8 cellular contexts compared by ENCODE assay signal in genomic region chr12:70576341-70577282, GRCh38.
DNase-seq lines count a peak whose midpoint lies in the region; ATAC-seq and TF ChIP-seq lines count a peak whose summit lies in the region.

No MANE protein-coding gene starts in this region.

- H3K4me3 ChIP-seq in AG09309 (ENCODE audit: control insufficient read depth, low read depth, low read length), result no peak overlapping the region

- DNase-seq in AG09309 (ENCODE audit: low read depth) (peak; percentile 85), HS-5 (ENCODE audit: low read depth) (peak; percentile 63), NCI-H774 (lab: John Stamatoyannopoulos, UW) (peak; percentile 81), caudate nucleus (lab: John Stamatoyannopoulos, UW) (peak in 11 of 61 donors; percentile 8 to 73 (median 23)), kidney tubule cell (ENCODE audit: low spot score) (peak; percentile 72), type B pancreatic cell (ENCODE audit: extremely low spot score, unreplicated experiment) (no peak)
- DNase-seq in activated naive CD4-positive, alpha-beta T cell treated with anti-CD3 and anti-CD28 coated beads for 36 hours, result no peak

- peak; percentile 74 for ATAC-seq in GM18511 (IDR thresholded peaks at IDR 0.05; ENCODE audit: unreplicated experiment)

- CTCF ChIA-PET in activated naive CD4-positive, alpha-beta T cell treated with anti-CD3 and anti-CD28 coated beads for 36 hours (lab: Charles Lee), result interaction anchor here (0.6 to 1.6 kb wide), 20 partner anchors 8 to 834 kb away, joined by 3 to 23 read pairs (median 4); no protein-coding TSS in a partner anchor

- no peak overlapping the region for H3K4me3 Mint-ChIP-seq in type B pancreatic cell
- no peak overlapping the region for H3K4me3 Mint-ChIP-seq in activated naive CD4-positive, alpha-beta T cell treated with anti-CD3 and anti-CD28 coated beads for 36 hours

- peak; percentile 81 for TF ChIP-seq CTCF in AG09309 (IDR thresholded peaks at IDR 0.05; ENCODE audit: control insufficient read depth, insufficient read depth, low read depth, low read length, missing control alignments)
- peak; percentile 95 for TF ChIP-seq CTCF in type B pancreatic cell (conservative IDR thresholded peaks at IDR 0.05)

- no peaks in the 10 kb centered on the region for H3K36me3 Mint-ChIP-seq in type B pancreatic cell
- no peaks in the 10 kb centered on the region for H3K36me3 Mint-ChIP-seq in activated naive CD4-positive, alpha-beta T cell treated with anti-CD3 and anti-CD28 coated beads for 36 hours (ENCODE audit: low read depth)

- H3K27me3 Mint-ChIP-seq in type B pancreatic cell, result no peaks in the 10 kb centered on the region
- peaks cover 7% of the 10 kb centered on the region for H3K27me3 Mint-ChIP-seq in activated naive CD4-positive, alpha-beta T cell treated with anti-CD3 and anti-CD28 coated beads for 36 hours (ENCODE audit: low read depth)

- H3K9me3 Mint-ChIP-seq in type B pancreatic cell, result no peaks in the 10 kb centered on the region
- no peaks in the 10 kb centered on the region for H3K9me3 Mint-ChIP-seq in activated naive CD4-positive, alpha-beta T cell treated with anti-CD3 and anti-CD28 coated beads for 36 hours

- intact Hi-C loops in activated naive CD4-positive, alpha-beta T cell treated with anti-CD3 and anti-CD28 coated beads for 36 hours (cut with micrococcal nuclease), result loop anchor here (1.0 to 10.0 kb wide), 5 partner anchors 362 to 1286 kb away; no protein-coding TSS in a partner anchor

- no peak overlapping the region for H3K27ac Mint-ChIP-seq in type B pancreatic cell
- no peak overlapping the region for H3K27ac Mint-ChIP-seq in activated naive CD4-positive, alpha-beta T cell treated with anti-CD3 and anti-CD28 coated beads for 36 hours

- H3K4me1 Mint-ChIP-seq in type B pancreatic cell (ENCODE audit: unreplicated experiment), result no peaks in the 10 kb centered on the region
- no peaks in the 10 kb centered on the region for H3K4me1 Mint-ChIP-seq in activated naive CD4-positive, alpha-beta T cell treated with anti-CD3 and anti-CD28 coated beads for 36 hours (ENCODE audit: low read depth)

- H3K27ac ChIP-seq in caudate nucleus (ENCODE audit: low read depth, low read length), result peak overlapping the region; percentile 81

Comparison
In these comparisons a context has a peak if more than half of its experiments do, and no peak if none do; other contexts are left out.
1. DNase-seq: peak in AG09309 (single experiment), HS-5 (single experiment), NCI-H774 (single experiment) and kidney tubule cell (single experiment); none in type B pancreatic cell (single experiment) and activated naive CD4-positive, alpha-beta T cell treated with anti-CD3 and anti-CD28 coated beads for 36 hours (single experiment).